Comparison of ENCODE assay signal across 8 cellular contexts in the genomic region with DNA sequence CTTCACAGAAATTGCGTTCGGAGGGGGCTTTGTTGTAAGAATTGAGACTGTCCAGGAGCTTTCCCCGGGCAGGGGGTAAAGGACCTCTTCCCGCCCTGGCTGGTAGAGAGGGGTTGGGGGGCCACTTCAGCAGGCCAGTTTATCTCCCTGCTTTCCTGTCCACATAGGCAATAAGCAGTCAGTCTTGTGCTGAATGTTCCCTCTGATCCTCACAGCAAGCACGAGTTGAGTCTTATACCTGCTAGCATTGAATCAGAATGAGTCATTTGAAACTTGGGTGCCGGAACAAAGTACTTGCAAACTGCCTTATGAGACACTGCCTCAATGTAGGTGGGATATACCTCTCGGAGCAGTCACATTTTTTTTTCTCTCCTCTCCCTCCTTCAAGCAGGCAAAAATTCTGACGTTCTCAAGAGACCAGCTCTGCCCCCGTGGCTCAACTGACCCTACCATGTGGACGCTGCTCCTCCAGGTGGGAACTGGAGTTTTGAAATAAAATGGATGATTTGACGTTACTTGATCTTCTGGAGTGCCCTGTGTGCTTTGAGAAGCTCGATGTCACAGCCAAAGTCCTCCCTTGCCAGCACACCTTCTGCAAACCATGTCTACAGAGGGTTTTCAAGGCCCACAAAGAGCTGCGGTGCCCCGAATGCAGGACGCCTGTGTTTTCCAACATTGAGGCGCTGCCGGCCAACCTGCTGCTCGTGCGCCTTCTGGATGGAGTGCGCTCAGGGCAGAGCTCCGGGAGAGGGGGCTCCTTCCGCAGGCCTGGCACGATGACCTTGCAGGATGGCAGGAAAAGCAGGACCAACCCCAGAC. TPM values are rescaled to one million over a fixed set of nuclear protein-coding genes. Genes with fewer than 3 reads are reported as not detected.
DNase-seq lines count a peak whose midpoint lies in the region; ATAC-seq and TF ChIP-seq lines count a peak whose summit lies in the region.

No MANE protein-coding gene starts in this region.

- H3K27me3 ChIP-seq in muscle layer of duodenum (ENCODE audit: low read depth, low read length) = no peaks in the 10 kb centered on the region

- POLR2A ChIA-PET in GM10248 (lab: Yijun Ruan, JAX) = no interaction called here

- no peaks in the 10 kb centered on the region for H3K9me3 Mint-ChIP-seq in brain

- no peaks in the 10 kb centered on the region for H3K9me3 ChIP-seq in muscle layer of duodenum (ENCODE audit: control insufficient read depth in 1 of 2, low read length in 2 of 2)

- H3K27ac ChIP-seq in muscle layer of duodenum (ENCODE audit: low read length) = peak overlapping the region; percentile 56

- CTCF ChIA-PET in GM10248 (lab: Yijun Ruan, JAX) = interaction anchor here (1.4 kb wide), 1 partner anchor 21 kb away, joined by 3 read pairs; no protein-coding TSS in a partner anchor

- peak overlapping the region in 3 of 5 experiments; percentile 81 to 86 (median 82) for H3K4me3 Mint-ChIP-seq in brain

- no peaks in the 10 kb centered on the region for H3K36me3 ChIP-seq in muscle layer of duodenum (ENCODE audit: control insufficient read depth in 1 of 2, insufficient read depth in 2 of 2, low read length in 2 of 2)

- peaks cover 38% of the 10 kb centered on the region for H3K4me1 Mint-ChIP-seq in brain

- H3K27me3 Mint-ChIP-seq in brain = peaks cover 10% of the 10 kb centered on the region

- H3K36me3 Mint-ChIP-seq in brain = no peaks in the 10 kb centered on the region

- peaks cover 0 to 14% of the 10 kb centered on the region in 2 donors for H3K4me1 ChIP-seq in muscle layer of duodenum (ENCODE audit: control insufficient read depth in 1 of 2, insufficient read depth in 2 of 2, low read length in 2 of 2)

- TF ChIP-seq CTCF in GM10248 (IDR thresholded peaks at IDR 0.05; ENCODE audit: control extremely low read depth, extremely low read depth, low read depth, missing control alignments) (no peak), brain (conservative IDR thresholded peaks at IDR 0.05) (no peak)

- DNase-seq in GM10248 (ENCODE audit: extremely low spot score) (peak; percentile 28), DMS 273 treated with DMSO at 0.1 percent for 48 hours (lab: John Stamatoyannopoulos, UW) (no peak), GM19240 (ENCODE audit: insufficient read length, low spot score) (no peak), NCI-H446 (lab: John Stamatoyannopoulos, UW) (no peak)
- DNase-seq in activated effector memory CD4-positive, alpha-beta T cell treated with Interleukin-2 at 50 U/mL for 16 hours = no peak

- ATAC-seq in HG03095 (IDR thresholded peaks at IDR 0.05; ENCODE audit: unreplicated experiment) = peak; percentile 54

- peak overlapping the region; percentile 62 to 67 for H3K4me3 ChIP-seq in muscle layer of duodenum (ENCODE audit: low read depth in 1 of 2, low read length in 2 of 2)

- H3K27ac Mint-ChIP-seq in brain = peak overlapping the region in 3 of 5 experiments; percentile 71 to 88 (median 76)

RNA-seq across cellular contexts. Expression of a gene that starts 1.3 kb away (rescaled TPM):
- 0.34 TPM for polyA plus RNA-seq in brain (ENCODE audit: insufficient read depth, low read depth, low replicate concordance)
